20 cellular contexts compared by ENCODE assay signal in the genomic region with DNA sequence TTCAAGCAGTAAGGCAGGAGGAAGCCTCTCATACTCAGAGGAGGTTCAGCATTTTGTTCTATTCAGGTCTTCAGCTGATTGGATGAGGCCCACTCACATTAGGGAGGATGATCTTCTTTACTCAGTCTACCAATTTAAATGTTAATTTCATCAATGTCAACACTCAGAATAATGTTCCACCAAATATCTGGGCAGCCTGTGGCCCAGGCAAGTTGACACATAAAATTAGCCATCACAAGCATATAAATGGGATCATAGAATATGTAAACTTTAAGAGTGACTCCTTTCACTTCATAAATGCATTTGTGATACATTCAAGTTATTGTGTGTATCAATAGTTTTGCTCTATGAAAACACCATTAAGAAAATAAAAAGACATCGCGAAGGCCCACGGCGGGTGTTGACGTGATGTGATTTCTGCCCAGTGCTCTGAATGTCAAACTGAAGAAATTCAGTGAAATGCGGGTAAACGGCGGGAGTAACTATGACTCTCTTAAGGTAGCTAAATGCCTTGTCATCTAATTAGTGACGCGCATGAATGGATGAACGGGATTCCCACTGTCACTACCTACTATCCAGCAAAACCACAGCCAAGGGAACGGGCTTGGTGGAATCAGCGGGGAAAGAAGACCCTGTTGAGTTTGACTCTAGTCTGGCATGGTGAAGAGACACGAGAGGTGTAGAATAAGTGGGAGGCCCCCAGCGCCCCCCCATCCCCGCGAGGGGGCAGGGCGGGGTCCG.
A peak's percentile ranks its signal among the peaks of the same experiment; 100 is the strongest.
DNase-seq lines count a peak whose midpoint lies in the region; ATAC-seq, FAIRE-seq and TF ChIP-seq lines count a peak whose summit lies in the region.
"Had no signal": no experiment of that assay in that cellular context is flagged by ENCODE, and none has a peak within 500 bp of the region (broad histone marks: within the 10 kb centered on the region; RNA-seq: fewer than 3 reads in every experiment).

No MANE protein-coding gene starts in this region.

- no TSS peak for BruUV-seq in K562 (replicated peaks; lab: Mats Ljungman, UMichigan)

- H3K9ac ChIP-seq in K562 (ENCODE audit: insufficient read depth in 1 of 2, low read depth in 2 of 2, low read length in 2 of 2) (no peak overlapping the region), neuronal stem cell (ENCODE audit: low read depth, low read length, poor library complexity) (no peak overlapping the region)

- H3K4me1 ChIP-seq in K562 (replicated peaks in 1 of 2; ENCODE audit: control insufficient read depth in 2 of 2, insufficient read depth in 2 of 2, low read length in 2 of 2) (no peaks in the 10 kb centered on the region), neuronal stem cell (ENCODE audit: control insufficient read depth in 2 of 2, insufficient read depth in 1 of 2, low read depth in 1 of 2, low read length in 2 of 2) (no peaks in the 10 kb centered on the region)
- H3K4me1 ChIP-seq: breast epithelium, colonic mucosa had no signal

- no peaks in the 10 kb centered on the region for H3K9me1 ChIP-seq in K562 (ENCODE audit: control insufficient read depth, insufficient read depth, low read length)

- CTCF ChIA-PET in K562 (lab: Yijun Ruan, JAX; ENCODE audit: low intra/inter-chr PET ratio): no interaction called here

- H3K36me3 ChIP-seq in K562 (ENCODE audit: control insufficient read depth, insufficient read depth, low read length) (no peaks in the 10 kb centered on the region), neuronal stem cell (replicated peaks in 1 of 2; ENCODE audit: control insufficient read depth in 2 of 2, insufficient read depth in 2 of 2, low read length in 2 of 2) (no peaks in the 10 kb centered on the region)
- H3K36me3 ChIP-seq: breast epithelium, colonic mucosa had no signal

- in situ Hi-C loops in K562 (cut with MboI): no loop called here

- H2BK5ac ChIP-seq in neuronal stem cell (ENCODE audit: low read length): no peak overlapping the region

- no peak overlapping the region for H4K91ac ChIP-seq in neuronal stem cell (ENCODE audit: low read depth, low read length, poor library complexity)

- no peaks in the 10 kb centered on the region for H3K79me1 ChIP-seq in neuronal stem cell (ENCODE audit: low read depth, low read length)

- no peak overlapping the region for H2BK15ac ChIP-seq in neuronal stem cell (ENCODE audit: low read length)

- H3K23ac ChIP-seq in neuronal stem cell (ENCODE audit: low read depth, low read length, poor library complexity): no peak overlapping the region

- DNase-seq in GM12864 (ENCODE audit: low read depth): peak; percentile 40
- no peak for DNase-seq in K562 (ENCODE audit: extremely low read depth in 1 of 4, low spot score in 3 of 4)
- peak; percentile 33 for DNase-seq in fibroblast of peridontal ligament (ENCODE audit: extremely low read depth)
- DNase-seq in neuronal stem cell (ENCODE audit: low spot score): peak; percentile 12
- no peak for DNase-seq in MV-4-11 (lab: John Stamatoyannopoulos, UW)
- DNase-seq: activated CD4-positive, alpha-beta T cell treated with anti-CD3 and anti-CD28 coated beads, Interleukin-2, amount 50 U/mL, for 1 hour; CD4-positive, alpha-beta memory T cell; colonic mucosa; DMS153; NCI-H1048; NCI-H187 treated with DMSO at 0.1 percent for 48 hours; NCI-H69 had no signal

- TF ChIP-seq POLR2A in K562 (conservative IDR thresholded peaks at IDR 0.05): no peak

- no peaks in the 10 kb centered on the region for H3K79me2 ChIP-seq in K562 (ENCODE audit: control insufficient read depth, insufficient read depth, low read length)

- H3K18ac ChIP-seq in neuronal stem cell (ENCODE audit: low read length): no peak overlapping the region

- no peak overlapping the region for H2AK5ac ChIP-seq in neuronal stem cell (ENCODE audit: low read depth, low read length)

- no peaks in the 10 kb centered on the region for H4K20me1 ChIP-seq in K562 (replicated peaks; ENCODE audit: control insufficient read depth, insufficient read depth, low read length)

- no peak overlapping the region for H2BK12ac ChIP-seq in neuronal stem cell (ENCODE audit: low read length)

- H3K27ac ChIP-seq in K562 (ENCODE audit: extremely low read depth, low read depth, low read length) (no peak overlapping the region), neuronal stem cell (replicated peaks; ENCODE audit: low read length) (no peak overlapping the region)
- H3K27ac ChIP-seq: breast epithelium, colonic mucosa, RWPE1 had no signal

- no peaks in the 10 kb centered on the region for H3K9me3 ChIP-seq in K562 (replicated peaks; ENCODE audit: control insufficient read depth, insufficient read depth, low read depth, low read length)
- H3K9me3 ChIP-seq in neuronal stem cell (replicated peaks in 1 of 2; ENCODE audit: control insufficient read depth in 2 of 2, insufficient read depth in 1 of 2, low read depth in 1 of 2, low read length in 2 of 2): peaks cover 0 to 1% of the 10 kb centered on the region in 2 donors
- H3K9me3 ChIP-seq: colonic mucosa had no signal

- TF ChIP-seq CTCF in GM12864 (IDR thresholded peaks at IDR 0.05; ENCODE audit: low read depth, low read length, missing control alignments) (no peak), K562 (IDR thresholded peaks at IDR 0.05 in 2 of 3, conservative IDR thresholded peaks at IDR 0.05 in 1 of 3; ENCODE audit: insufficient read depth in 2 of 3, low read depth in 1 of 3, low read length in 3 of 3) (no peak)

- POLR2A ChIA-PET in K562 (lab: Yijun Ruan, JAX): no interaction called here

- no peak overlapping the region for H4K8ac ChIP-seq in neuronal stem cell (ENCODE audit: low read depth, low read length)

- TF ChIP-seq EP300 in K562 (IDR thresholded peaks at IDR 0.05; ENCODE audit: low read length): no peak

- H3K27me3 ChIP-seq in K562 (ENCODE audit: control insufficient read depth in 2 of 2, insufficient read depth in 2 of 2, low read length in 2 of 2): no peaks in the 10 kb centered on the region
- H3K27me3 ChIP-seq in neuronal stem cell (ENCODE audit: control insufficient read depth in 3 of 3, insufficient read depth in 3 of 3, low read depth in 1 of 3, low read length in 3 of 3): no peaks in the 10 kb centered on the region
- H3K27me3 ChIP-seq: breast epithelium, colonic mucosa had no signal

- H3K14ac ChIP-seq in neuronal stem cell (ENCODE audit: low read length): no peak overlapping the region

- intact Hi-C loops in K562 (cut with micrococcal nuclease): no loop called here

- H3K4me3 ChIP-seq in GM12864 (ENCODE audit: low read depth, low read length) (no peak overlapping the region), K562 (no peak overlapping the region), neuronal stem cell (ENCODE audit: low read length in 2 of 2) (no peak overlapping the region)
- H3K4me3 ChIP-seq: breast epithelium, colonic mucosa had no signal

- H2AFZ ChIP-seq in K562 (ENCODE audit: low read depth, low read length) (no peak overlapping the region), neuronal stem cell (ENCODE audit: low read length) (no peak overlapping the region)

- 10% methylated on average over 18 of the region's 19 CpGs for WGBS in K562 (ENCODE audit: insufficient coverage, low coverage, missing lambda C conversion rate)
- no CpG with 5 or more reads among the region's 19 CpGs for WGBS in neuronal stem cell (ENCODE audit: extremely low coverage in 2 of 2, insufficient read length in 2 of 2, insufficient replicate concordance in 1 of 2), 2 donors

- no peak overlapping the region for H2BK120ac ChIP-seq in neuronal stem cell (ENCODE audit: low read depth, low read length)

- H3K4me2 ChIP-seq in K562 (ENCODE audit: insufficient read depth, low read length) (no peak overlapping the region), neuronal stem cell (ENCODE audit: insufficient read depth, low read length, poor library complexity, severe bottlenecking) (no peak overlapping the region)

- TF ChIP-seq RAD21 in K562 (CRISPR knock-in tag; conservative IDR thresholded peaks at IDR 0.05 in 1 of 2, IDR thresholded peaks at IDR 0.05 in 1 of 2): no peak

- no peak overlapping the region for H3K4ac ChIP-seq in neuronal stem cell (ENCODE audit: low read length)

- ATAC-seq in K562 (no peak), GM19328 (IDR thresholded peaks at IDR 0.05; ENCODE audit: unreplicated experiment) (no peak), GM21381 (IDR thresholded peaks at IDR 0.05; ENCODE audit: unreplicated experiment) (no peak)
- ATAC-seq: activated naive CD4-positive, alpha-beta T cell treated with anti-CD3 and anti-CD28 coated beads, Interleukin-2, amount 50 U/mL, for 72 hours; SK-N-SH treated with all-trans-retinoic acid at 6 μM for 48 hours had no signal

- no peak for FAIRE-seq in K562 (lab: Jason Lieb, UNC)
- FAIRE-seq: G401.6, HTR-8/SVneo had no signal

TF ChIP-seq in K562, 482 proteins besides CTCF, POLR2A, EP300 and RAD21 (continues in another document):
- TF ChIP-seq, protein P1, sequence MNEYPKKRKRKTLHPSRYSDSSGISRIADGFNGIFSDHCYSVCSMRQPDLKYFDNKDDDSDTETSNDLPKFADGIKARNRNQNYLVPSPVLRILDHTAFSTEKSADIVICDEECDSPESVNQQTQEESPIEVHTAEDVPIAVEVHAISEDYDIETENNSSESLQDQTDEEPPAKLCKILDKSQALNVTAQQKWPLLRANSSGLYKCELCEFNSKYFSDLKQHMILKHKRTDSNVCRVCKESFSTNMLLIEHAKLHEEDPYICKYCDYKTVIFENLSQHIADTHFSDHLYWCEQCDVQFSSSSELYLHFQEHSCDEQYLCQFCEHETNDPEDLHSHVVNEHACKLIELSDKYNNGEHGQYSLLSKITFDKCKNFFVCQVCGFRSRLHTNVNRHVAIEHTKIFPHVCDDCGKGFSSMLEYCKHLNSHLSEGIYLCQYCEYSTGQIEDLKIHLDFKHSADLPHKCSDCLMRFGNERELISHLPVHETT (CRISPR knock-in tag; conservative IDR thresholded peaks at IDR 0.05 in 1 of 2, IDR thresholded peaks at IDR 0.05 in 1 of 2): no peak
- TF ChIP-seq, protein P2, sequence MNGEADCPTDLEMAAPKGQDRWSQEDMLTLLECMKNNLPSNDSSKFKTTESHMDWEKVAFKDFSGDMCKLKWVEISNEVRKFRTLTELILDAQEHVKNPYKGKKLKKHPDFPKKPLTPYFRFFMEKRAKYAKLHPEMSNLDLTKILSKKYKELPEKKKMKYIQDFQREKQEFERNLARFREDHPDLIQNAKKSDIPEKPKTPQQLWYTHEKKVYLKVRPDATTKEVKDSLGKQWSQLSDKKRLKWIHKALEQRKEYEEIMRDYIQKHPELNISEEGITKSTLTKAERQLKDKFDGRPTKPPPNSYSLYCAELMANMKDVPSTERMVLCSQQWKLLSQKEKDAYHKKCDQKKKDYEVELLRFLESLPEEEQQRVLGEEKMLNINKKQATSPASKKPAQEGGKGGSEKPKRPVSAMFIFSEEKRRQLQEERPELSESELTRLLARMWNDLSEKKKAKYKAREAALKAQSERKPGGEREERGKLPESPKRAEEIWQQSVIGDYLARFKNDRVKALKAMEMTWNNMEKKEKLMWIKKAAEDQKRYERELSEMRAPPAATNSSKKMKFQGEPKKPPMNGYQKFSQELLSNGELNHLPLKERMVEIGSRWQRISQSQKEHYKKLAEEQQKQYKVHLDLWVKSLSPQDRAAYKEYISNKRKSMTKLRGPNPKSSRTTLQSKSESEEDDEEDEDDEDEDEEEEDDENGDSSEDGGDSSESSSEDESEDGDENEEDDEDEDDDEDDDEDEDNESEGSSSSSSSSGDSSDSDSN (IDR thresholded peaks at IDR 0.05; ENCODE audit: borderline replicate concordance in 1 of 2, low read depth in 2 of 2, low read length in 2 of 2): peak; percentile 51 to 67; a peak in 1 of 4 replicates

Comparison
In these comparisons a context has a peak if more than half of its experiments do, and no peak if none do; other contexts are left out.
1. DNase-seq: peak in GM12864 (single experiment), fibroblast of peridontal ligament (single experiment) and neuronal stem cell (single experiment); none in K562 (0 of 4) and MV-4-11 (single experiment).